Comparison of ENCODE assay signal across 12 cellular contexts in the genomic region with DNA sequence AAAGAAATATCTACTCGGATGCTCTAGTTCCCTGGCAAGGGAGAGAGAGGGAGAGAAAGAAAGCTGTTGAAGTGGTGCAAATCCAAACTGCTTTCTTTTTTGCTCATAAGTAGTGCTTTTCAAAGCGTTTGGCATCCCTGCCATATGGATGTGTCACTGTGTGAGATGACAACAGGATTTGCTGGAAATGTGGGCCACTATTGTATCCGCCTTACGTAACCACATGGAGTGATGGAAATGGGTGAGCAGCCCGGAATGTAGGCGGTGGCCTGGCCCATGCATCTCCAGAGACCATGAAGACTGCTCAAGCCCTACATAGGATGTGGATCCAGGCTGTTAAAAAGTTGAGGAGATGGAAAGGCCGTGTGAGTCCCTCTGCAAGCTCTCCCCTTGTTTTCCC. TPM values are rescaled to one million over a fixed set of nuclear protein-coding genes. Genes with fewer than 3 reads are reported as not detected.
DNase-seq lines count a peak whose midpoint lies in the region; ATAC-seq and TF ChIP-seq lines count a peak whose summit lies in the region.
"Had no signal": no experiment of that assay in that cellular context is flagged by ENCODE, and none has a peak within 500 bp of the region (broad histone marks: within the 10 kb centered on the region; RNA-seq: fewer than 3 reads in every experiment).

No MANE protein-coding gene starts in this region.

- H3K27ac ChIP-seq in HUES64 (ENCODE audit: low read depth, low read length) (peak overlapping the region; percentile 7; the same call in 1 of the 2 replicates), endodermal cell (ENCODE audit: low read depth, low read length) (no peak overlapping the region), layer of hippocampus (ENCODE audit: low read depth, low read length) (peak overlapping the region; percentile 83), substantia nigra (ENCODE audit: low read depth, low read length, poor library complexity, severe bottlenecking) (peak overlapping the region; percentile 53)

- H3K4me1 ChIP-seq in HUES64 (ENCODE audit: insufficient read depth, low read length): peaks cover 44% of the 10 kb centered on the region
- peaks cover 5% of the 10 kb centered on the region for H3K4me1 ChIP-seq in endodermal cell (ENCODE audit: control insufficient read depth, insufficient read depth, low read length)

- H3K9me3 Mint-ChIP-seq in endodermal cell: no peaks in the 10 kb centered on the region
- H3K9me3 Mint-ChIP-seq in activated CD4-positive, alpha-beta T cell treated with anti-CD3 and anti-CD28 coated beads for 36 hours (ENCODE audit: low read depth): no peaks in the 10 kb centered on the region

- intact Hi-C loops in activated CD4-positive, alpha-beta T cell treated with anti-CD3 and anti-CD28 coated beads for 36 hours (cut with DNase I, micrococcal nuclease): no loop called here

- TF ChIP-seq CTCF in endodermal cell (conservative IDR thresholded peaks at IDR 0.05): no peak

- H3K9ac ChIP-seq in HUES64 (ENCODE audit: low read depth, low read length): no peak overlapping the region
- no peak overlapping the region for H3K9ac ChIP-seq in endodermal cell (ENCODE audit: extremely low read depth, low read length, poor library complexity, severe bottlenecking)

- H3K36me3 ChIP-seq in HUES64 (ENCODE audit: insufficient read depth, low read length) (no peaks in the 10 kb centered on the region), endodermal cell (ENCODE audit: control insufficient read depth, insufficient read depth, low read length) (peaks cover 6% of the 10 kb centered on the region)

- H3K36me3 Mint-ChIP-seq in endodermal cell (ENCODE audit: low read depth) (no peaks in the 10 kb centered on the region), T-helper 17 cell (ENCODE audit: low read depth) (peaks cover 2% of the 10 kb centered on the region)
- no peaks in the 10 kb centered on the region for H3K36me3 Mint-ChIP-seq in activated CD4-positive, alpha-beta T cell treated with anti-CD3 and anti-CD28 coated beads for 36 hours (ENCODE audit: low read depth)

- no peaks in the 10 kb centered on the region for H3K9me3 ChIP-seq in HUES64 (ENCODE audit: insufficient read depth, low read depth, low read length)
- no peaks in the 10 kb centered on the region for H3K9me3 ChIP-seq in endodermal cell (ENCODE audit: control insufficient read depth, low read length)
- H3K9me3 ChIP-seq in T-helper 17 cell (ENCODE audit: control insufficient read depth, low read length, poor library complexity, severe bottlenecking): no peaks in the 10 kb centered on the region

- DNase-seq in endodermal cell: peak; percentile 61
- peak in 42 of 49 donors; percentile 9 to 85 (median 52) for DNase-seq in substantia nigra (lab: John Stamatoyannopoulos, UW)
- DNase-seq in T-helper 17 cell: no peak
- no peak for DNase-seq in activated CD4-positive, alpha-beta T cell treated with anti-CD3 and anti-CD28 coated beads for 36 hours
- no peak for DNase-seq in NCI-H1092 (lab: John Stamatoyannopoulos, UW)
- DNase-seq: activated T-cell treated with anti-CD3 and anti-CD28 coated beads for 4 hours; Kasumi-1; NCI-H82; stimulated activated CD4-positive, alpha-beta T cell treated with anti-CD3 and anti-CD28 coated beads, Interleukin-1b, Interleukin-23, amount 100 ng/mL, for 48 hours had no signal

- H3K27me3 Mint-ChIP-seq in endodermal cell (ENCODE audit: insufficient read depth) (no peaks in the 10 kb centered on the region), T-helper 17 cell (no peaks in the 10 kb centered on the region)
- H3K27me3 Mint-ChIP-seq in activated CD4-positive, alpha-beta T cell treated with anti-CD3 and anti-CD28 coated beads for 36 hours: no peaks in the 10 kb centered on the region

- WGBS in HUES64: 75% methylated on average over 7 of the region's 7 CpGs
- 84 to 91% methylated on average over 4 to 7 of the region's 7 CpGs for whole genome bisulfite sequencing in endodermal cell (ENCODE audit: insufficient coverage in 1 of 2, insufficient read length in 1 of 2), 2 experiments

- no peak for ATAC-seq in T-helper 17 cell
- ATAC-seq in GM21576 (IDR thresholded peaks at IDR 0.05; ENCODE audit: unreplicated experiment): no peak
- ATAC-seq in activated CD4-positive, alpha-beta T cell treated with anti-CD3 and anti-CD28 coated beads for 36 hours: no peak

- CTCF ChIA-PET in activated CD4-positive, alpha-beta T cell treated with anti-CD3 and anti-CD28 coated beads for 36 hours (lab: Charles Lee): interaction anchor here (1.5 kb wide), 1 partner anchor 151 kb away, joined by 3 read pairs; no protein-coding TSS in a partner anchor

- no peak overlapping the region for H3K4me3 Mint-ChIP-seq in endodermal cell
- no peak overlapping the region for H3K4me3 Mint-ChIP-seq in T-helper 17 cell
- H3K4me3 Mint-ChIP-seq in activated CD4-positive, alpha-beta T cell treated with anti-CD3 and anti-CD28 coated beads for 36 hours: no peak overlapping the region

- peak overlapping the region; percentile 53 for H3K27ac Mint-ChIP-seq in endodermal cell
- no peak overlapping the region for H3K27ac Mint-ChIP-seq in T-helper 17 cell
- no peak overlapping the region for H3K27ac Mint-ChIP-seq in activated CD4-positive, alpha-beta T cell treated with anti-CD3 and anti-CD28 coated beads for 36 hours

- no peak overlapping the region for H3K4me3 ChIP-seq in HUES64 (ENCODE audit: low read length)
- no peak overlapping the region for H3K4me3 ChIP-seq in endodermal cell (ENCODE audit: low read length)

- H3K27me3 ChIP-seq in HUES64 (ENCODE audit: insufficient read depth, low read length): no peaks in the 10 kb centered on the region
- no peaks in the 10 kb centered on the region for H3K27me3 ChIP-seq in endodermal cell (ENCODE audit: control insufficient read depth, insufficient read depth, low read length, poor library complexity, severe bottlenecking)
- no peaks in the 10 kb centered on the region for H3K27me3 ChIP-seq in layer of hippocampus (ENCODE audit: control insufficient read depth, insufficient read depth, low read length)

- POLR2A ChIA-PET in activated CD4-positive, alpha-beta T cell treated with anti-CD3 and anti-CD28 coated beads for 36 hours (lab: Charles Lee): no interaction called here

- peaks cover 38% of the 10 kb centered on the region for H3K4me1 Mint-ChIP-seq in endodermal cell
- H3K4me1 Mint-ChIP-seq in T-helper 17 cell: peaks cover 16% of the 10 kb centered on the region
- peaks cover 6% of the 10 kb centered on the region for H3K4me1 Mint-ChIP-seq in activated CD4-positive, alpha-beta T cell treated with anti-CD3 and anti-CD28 coated beads for 36 hours

RNA-seq across cellular contexts. Expression of a gene that starts 30.8 kb away (rescaled TPM):
- 91.9 TPM for polyA plus RNA-seq in HUES64 (2013, experiment 1 of 2)
- 92.8 TPM for polyA plus RNA-seq in HUES64 (2013, experiment 2 of 2)
- total RNA-seq in endodermal cell (10 to 100 TPM; 45.1 to 53.0 TPM), T-helper 17 cell (10 to 100 TPM; 21.1 to 30.2 TPM)
- 25.6 TPM for polyA plus RNA-seq in endodermal cell (2013, experiment 1 of 2)
- polyA plus RNA-seq in endodermal cell (2013, experiment 2 of 2): 21.9 TPM
- total RNA-seq in activated CD4-positive, alpha-beta T cell treated with anti-CD3 and anti-CD28 coated beads for 36 hours: 10 to 100 TPM in 1 of 2 experiments, 1 to 10 TPM in 1; 8.4 to 10.0 TPM

Comparison
In these comparisons a context has a peak if more than half of its experiments do, and no peak if none do; other contexts are left out.
1. DNase-seq: peak in endodermal cell (single experiment) and substantia nigra (42 of 49); none in T-helper 17 cell (0 of 3), activated CD4-positive, alpha-beta T cell treated with anti-CD3 and anti-CD28 coated beads for 36 hours (single experiment) and NCI-H1092 (single experiment).